ENCODE assay signal across 10 cellular contexts in the genomic region with DNA sequence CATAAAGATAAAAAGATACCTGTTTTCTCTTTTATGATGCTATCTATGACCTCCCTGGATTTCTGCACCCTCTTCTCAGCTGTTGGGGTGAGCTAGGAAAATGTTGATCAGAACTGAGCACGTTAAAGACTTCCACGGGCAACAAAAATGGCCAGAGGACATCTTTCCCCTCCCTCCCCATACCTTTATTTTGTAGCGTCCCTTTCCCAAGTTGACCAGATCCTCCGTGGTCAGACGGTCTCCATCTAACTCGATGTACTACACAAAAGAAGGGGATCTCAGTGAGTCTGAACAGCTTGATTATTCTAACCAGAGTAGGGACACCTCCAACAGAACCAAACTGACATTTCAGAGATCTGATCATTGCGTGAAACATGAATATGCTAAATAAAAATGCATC. TPM values are rescaled to one million over a fixed set of nuclear protein-coding genes. Genes with fewer than 3 reads are reported as not detected.
"Had no signal": no experiment of that assay in that cellular context is flagged by ENCODE, and none has a peak within 500 bp of the region (broad histone marks: within the 10 kb centered on the region; RNA-seq: fewer than 3 reads in every experiment).

No MANE protein-coding gene starts in this region.

- H3K27ac ChIP-seq: GM23248 had no signal

- ATAC-seq: HCT116 had no signal

- DNase-seq: GM23248, GOT3, H7, HFFc6, KBM-7 had no signal

- H2AFZ ChIP-seq: GM23248 had no signal

- FAIRE-seq: HTR-8/SVneo had no signal

- H3K9me3 ChIP-seq: HAP-1 had no signal

- H3K4me3 ChIP-seq: GM23248, HAP-1 had no signal

- H3K9ac ChIP-seq: GM23248 had no signal

- H3K36me3 ChIP-seq: HAP-1 had no signal

- H3K4me1 ChIP-seq: HAP-1 had no signal

RNA-seq across cellular contexts. Expression of gene HAL, which starts 2.2 kb away (rescaled TPM):
- total RNA-seq: GM23248, HFFc6, HT-29 had no signal
- polyA plus RNA-seq: GM23248, IgD-negative memory B cell had no signal

RNA-seq across cellular contexts. Expression of gene CCDC38, which starts 51.5 kb away (rescaled TPM):
- total RNA-seq: H7, HFFc6, HT-29 had no signal
- polyA plus RNA-seq: IgD-negative memory B cell had no signal
